In genomic region chr10:43216931-43217562, GRCh38 we compare ENCODE assay signal across 1 cellular context.
TF ChIP-seq lines count a peak whose summit lies in the region.

No MANE protein-coding gene starts in this region.

TF ChIP-seq in HepG2, 621 proteins besides CTCF, POLR2A, EP300 and RAD21 (continued from another document):
- TF ChIP-seq ZNF704 (CRISPR knock-in tag; IDR thresholded peaks at IDR 0.05; ENCODE audit: borderline replicate concordance) (no peak), ZBTB7A (CRISPR knock-in tag; IDR thresholded peaks at IDR 0.05) (no peak), ZNF781 (CRISPR knock-in tag; IDR thresholded peaks at IDR 0.05; ENCODE audit: borderline replicate concordance, not compliant biosample characterization) (no peak), ASH2L (IDR thresholded peaks at IDR 0.05; ENCODE audit: insufficient read length, low read depth, low read length) (no peak), RARG (CRISPR knock-in tag; IDR thresholded peaks at IDR 0.05; ENCODE audit: low read depth) (no peak), TAF15 (IDR thresholded peaks at IDR 0.05; ENCODE audit: low read depth, low read length, poor library complexity, severe bottlenecking) (no peak), PTBP1 (IDR thresholded peaks at IDR 0.05; ENCODE audit: low read depth, low read length, poor library complexity, severe bottlenecking) (no peak)
- TF ChIP-seq, protein P1, sequence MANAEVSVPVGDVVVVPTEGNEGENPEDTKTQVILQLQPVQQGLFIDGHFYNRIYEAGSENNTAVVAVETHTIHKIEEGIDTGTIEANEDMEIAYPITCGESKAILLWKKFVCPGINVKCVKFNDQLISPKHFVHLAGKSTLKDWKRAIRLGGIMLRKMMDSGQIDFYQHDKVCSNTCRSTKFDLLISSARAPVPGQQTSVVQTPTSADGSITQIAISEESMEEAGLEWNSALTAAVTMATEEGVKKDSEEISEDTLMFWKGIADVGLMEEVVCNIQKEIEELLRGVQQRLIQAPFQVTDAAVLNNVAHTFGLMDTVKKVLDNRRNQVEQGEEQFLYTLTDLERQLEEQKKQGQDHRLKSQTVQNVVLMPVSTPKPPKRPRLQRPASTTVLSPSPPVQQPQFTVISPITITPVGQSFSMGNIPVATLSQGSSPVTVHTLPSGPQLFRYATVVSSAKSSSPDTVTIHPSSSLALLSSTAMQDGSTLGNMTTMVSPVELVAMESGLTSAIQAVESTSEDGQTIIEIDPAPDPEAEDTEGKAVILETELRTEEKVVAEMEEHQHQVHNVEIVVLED (CRISPR knock-in tag; IDR thresholded peaks at IDR 0.05; ENCODE audit: borderline replicate concordance), result no peak
- TF ChIP-seq, protein P2, sequence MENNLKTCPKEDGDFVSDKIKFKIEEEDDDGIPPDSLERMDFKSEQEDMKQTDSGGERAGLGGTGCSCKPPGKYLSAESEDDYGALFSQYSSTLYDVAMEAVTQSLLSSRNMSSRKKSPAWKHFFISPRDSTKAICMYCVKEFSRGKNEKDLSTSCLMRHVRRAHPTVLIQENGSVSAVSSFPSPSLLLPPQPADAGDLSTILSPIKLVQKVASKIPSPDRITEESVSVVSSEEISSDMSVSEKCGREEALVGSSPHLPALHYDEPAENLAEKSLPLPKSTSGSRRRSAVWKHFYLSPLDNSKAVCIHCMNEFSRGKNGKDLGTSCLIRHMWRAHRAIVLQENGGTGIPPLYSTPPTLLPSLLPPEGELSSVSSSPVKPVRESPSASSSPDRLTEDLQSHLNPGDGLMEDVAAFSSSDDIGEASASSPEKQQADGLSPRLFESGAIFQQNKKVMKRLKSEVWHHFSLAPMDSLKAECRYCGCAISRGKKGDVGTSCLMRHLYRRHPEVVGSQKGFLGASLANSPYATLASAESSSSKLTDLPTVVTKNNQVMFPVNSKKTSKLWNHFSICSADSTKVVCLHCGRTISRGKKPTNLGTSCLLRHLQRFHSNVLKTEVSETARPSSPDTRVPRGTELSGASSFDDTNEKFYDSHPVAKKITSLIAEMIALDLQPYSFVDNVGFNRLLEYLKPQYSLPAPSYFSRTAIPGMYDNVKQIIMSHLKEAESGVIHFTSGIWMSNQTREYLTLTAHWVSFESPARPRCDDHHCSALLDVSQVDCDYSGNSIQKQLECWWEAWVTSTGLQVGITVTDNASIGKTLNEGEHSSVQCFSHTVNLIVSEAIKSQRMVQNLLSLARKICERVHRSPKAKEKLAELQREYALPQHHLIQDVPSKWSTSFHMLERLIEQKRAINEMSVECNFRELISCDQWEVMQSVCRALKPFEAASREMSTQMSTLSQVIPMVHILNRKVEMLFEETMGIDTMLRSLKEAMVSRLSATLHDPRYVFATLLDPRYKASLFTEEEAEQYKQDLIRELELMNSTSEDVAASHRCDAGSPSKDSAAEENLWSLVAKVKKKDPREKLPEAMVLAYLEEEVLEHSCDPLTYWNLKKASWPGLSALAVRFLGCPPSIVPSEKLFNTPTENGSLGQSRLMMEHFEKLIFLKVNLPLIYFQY (CRISPR knock-in tag; IDR thresholded peaks at IDR 0.05; ENCODE audit: borderline replicate concordance), result no peak
